24 cellular contexts compared by ENCODE assay signal in the genomic region with DNA sequence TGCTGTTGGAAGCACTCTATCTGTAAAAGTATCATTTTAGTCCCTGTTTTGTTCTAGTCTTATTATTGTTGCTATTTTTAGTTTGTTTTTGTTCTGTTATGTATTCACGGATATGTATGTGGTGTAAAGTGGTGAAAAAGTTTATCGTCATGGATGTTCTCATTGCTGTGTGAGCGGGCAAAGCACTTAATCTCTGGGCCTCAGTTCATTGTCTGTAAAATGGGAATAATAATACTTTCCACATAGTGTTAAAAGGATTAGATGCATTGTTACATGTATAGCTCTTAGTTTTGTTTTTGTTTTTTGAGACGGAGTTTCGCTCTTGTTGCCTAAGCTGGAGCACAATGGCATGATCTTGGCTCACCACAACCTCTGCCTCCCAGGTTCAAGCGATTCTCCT. TPM values are rescaled to one million over a fixed set of nuclear protein-coding genes. Genes with fewer than 3 reads are reported as not detected.
DNase-seq lines count a peak whose midpoint lies in the region; ATAC-seq and TF ChIP-seq lines count a peak whose summit lies in the region.
"Had no signal": no experiment of that assay in that cellular context is flagged by ENCODE, and none has a peak within 500 bp of the region (broad histone marks: within the 10 kb centered on the region; RNA-seq: fewer than 3 reads in every experiment).

No MANE protein-coding gene starts in this region.

- peak overlapping the region; percentile 45 for H3K27ac Mint-ChIP-seq in activated CD8-positive, alpha-beta T cell treated with anti-CD3 and anti-CD28 coated beads for 36 hours
- H3K27ac Mint-ChIP-seq in activated CD8-positive, alpha-beta T cell treated with anti-CD3 and anti-CD28 coated beads, Interleukin-2, amount 10 ng/mL, durations not matched to agents 7 days and 5 days, result no peak overlapping the region
- peak overlapping the region; percentile 65 for H3K27ac Mint-ChIP-seq in CD8-positive, alpha-beta T cell
- peak overlapping the region; percentile 34 for H3K27ac Mint-ChIP-seq in T-helper 17 cell
- peak overlapping the region; percentile 64 for H3K27ac Mint-ChIP-seq in neural crest cell (ENCODE audit: unreplicated experiment)

- no peaks in the 10 kb centered on the region for H3K27me3 Mint-ChIP-seq in activated CD8-positive, alpha-beta T cell treated with anti-CD3 and anti-CD28 coated beads for 36 hours
- no peaks in the 10 kb centered on the region for H3K27me3 Mint-ChIP-seq in activated CD8-positive, alpha-beta T cell treated with anti-CD3 and anti-CD28 coated beads, Interleukin-2, amount 10 ng/mL, durations not matched to agents 7 days and 5 days (ENCODE audit: low read depth)
- H3K27me3 Mint-ChIP-seq in CD8-positive, alpha-beta T cell (ENCODE audit: low read depth), result no peaks in the 10 kb centered on the region
- H3K27me3 Mint-ChIP-seq in T-helper 17 cell (no peaks in the 10 kb centered on the region), neural crest cell (ENCODE audit: low read depth) (no peaks in the 10 kb centered on the region)

- H3K4me3 Mint-ChIP-seq in activated CD8-positive, alpha-beta T cell treated with anti-CD3 and anti-CD28 coated beads for 36 hours, result no peak overlapping the region
- H3K4me3 Mint-ChIP-seq in activated CD8-positive, alpha-beta T cell treated with anti-CD3 and anti-CD28 coated beads, Interleukin-2, amount 10 ng/mL, durations not matched to agents 7 days and 5 days, result no peak overlapping the region
- H3K4me3 Mint-ChIP-seq in CD8-positive, alpha-beta T cell, result no peak overlapping the region
- no peak overlapping the region for H3K4me3 Mint-ChIP-seq in T-helper 17 cell
- no peak overlapping the region for H3K4me3 Mint-ChIP-seq in neural crest cell
- H3K4me3 Mint-ChIP-seq: CD14-positive monocyte, H9 had no signal

- H3F3A ChIP-seq in PC-3 (ENCODE audit: low read length, unreplicated experiment), result no peaks in the 10 kb centered on the region

- BruUV-seq in PC-3 (replicated peaks; lab: Mats Ljungman, UMichigan), result no TSS peak

- no peak overlapping the region for H3K4me3 ChIP-seq in CD8-positive, alpha-beta T cell (ENCODE audit: low read depth, low read length)
- no peak overlapping the region for H3K4me3 ChIP-seq in PC-3 (ENCODE audit: low read length)
- H3K4me3 ChIP-seq: GM23248, MG63 had no signal

- no peak for DNase-seq in activated CD8-positive, alpha-beta T cell treated with anti-CD3 and anti-CD28 coated beads for 36 hours
- DNase-seq in activated CD8-positive, alpha-beta T cell treated with anti-CD3 and anti-CD28 coated beads, Interleukin-2, amount 10 ng/mL, durations not matched to agents 7 days and 5 days, result no peak
- no peak for DNase-seq in CD8-positive, alpha-beta T cell
- DNase-seq in T-helper 17 cell (no peak), neural crest cell (ENCODE audit: low read depth, low spot score) (no peak), NCI-H526 (lab: John Stamatoyannopoulos, UW) (no peak), HCEC 1CT (no peak), PC-3 (no peak)
- DNase-seq: ACHN; BE2C; GM23248; H9; MG63; NCI-H1105 treated with DMSO at 0.1 percent for 48 hours; NCI-H146; NCI-H1930; NCI-H2107; NCI-H524; NCI-H82; NK-92 treated with Interleukin-12 subunit alpha and Interleukin-12 subunit beta, amount 100 ng/mL, for 24 hours; SHP77 had no signal

- H3K9me3 Mint-ChIP-seq in activated CD8-positive, alpha-beta T cell treated with anti-CD3 and anti-CD28 coated beads for 36 hours, result no peaks in the 10 kb centered on the region
- no peaks in the 10 kb centered on the region for H3K9me3 Mint-ChIP-seq in activated CD8-positive, alpha-beta T cell treated with anti-CD3 and anti-CD28 coated beads, Interleukin-2, amount 10 ng/mL, durations not matched to agents 7 days and 5 days (ENCODE audit: insufficient read depth)
- no peaks in the 10 kb centered on the region for H3K9me3 Mint-ChIP-seq in CD8-positive, alpha-beta T cell
- H3K9me3 Mint-ChIP-seq in neural crest cell, result no peaks in the 10 kb centered on the region
- H3K9me3 Mint-ChIP-seq: H9 had no signal

- no peak for ATAC-seq in activated CD8-positive, alpha-beta T cell treated with anti-CD3 and anti-CD28 coated beads for 36 hours
- no peak for ATAC-seq in activated CD8-positive, alpha-beta T cell treated with anti-CD3 and anti-CD28 coated beads, Interleukin-2, amount 10 ng/mL, durations not matched to agents 7 days and 5 days
- ATAC-seq in CD8-positive, alpha-beta T cell, result no peak
- ATAC-seq in T-helper 17 cell (no peak), PC-3 (no peak)

- H3K36me3 ChIP-seq in CD8-positive, alpha-beta T cell (ENCODE audit: insufficient read depth, low read length), result no peaks in the 10 kb centered on the region
- no peaks in the 10 kb centered on the region for H3K36me3 ChIP-seq in PC-3 (ENCODE audit: low read depth, low read length)
- H3K36me3 ChIP-seq: BE2C had no signal

- H3K4me1 ChIP-seq in CD8-positive, alpha-beta T cell (ENCODE audit: insufficient read depth, low read length), result no peaks in the 10 kb centered on the region
- H3K4me1 ChIP-seq in PC-3 (ENCODE audit: insufficient read depth, low read length), result peaks cover 12% of the 10 kb centered on the region
- H3K4me1 ChIP-seq: BE2C had no signal

- H3K4me1 Mint-ChIP-seq in activated CD8-positive, alpha-beta T cell treated with anti-CD3 and anti-CD28 coated beads for 36 hours (ENCODE audit: low read depth), result peaks cover 35% of the 10 kb centered on the region
- H3K4me1 Mint-ChIP-seq in activated CD8-positive, alpha-beta T cell treated with anti-CD3 and anti-CD28 coated beads, Interleukin-2, amount 10 ng/mL, durations not matched to agents 7 days and 5 days (ENCODE audit: low read depth), result peaks cover 13% of the 10 kb centered on the region
- H3K4me1 Mint-ChIP-seq in CD8-positive, alpha-beta T cell (ENCODE audit: low read depth), result peaks cover 50% of the 10 kb centered on the region
- H3K4me1 Mint-ChIP-seq in T-helper 17 cell, result peaks cover 39% of the 10 kb centered on the region
- peaks cover 13% of the 10 kb centered on the region for H3K4me1 Mint-ChIP-seq in neural crest cell

- H3K4me2 ChIP-seq in PC-3 (ENCODE audit: low read length), result no peak overlapping the region

- peaks cover 77% of the 10 kb centered on the region for H3K79me2 ChIP-seq in PC-3 (ENCODE audit: low read length)

- CTCF ChIA-PET in activated CD8-positive, alpha-beta T cell treated with anti-CD3 and anti-CD28 coated beads for 36 hours (lab: Charles Lee), result no interaction called here
- CTCF ChIA-PET in activated CD8-positive, alpha-beta T cell treated with anti-CD3 and anti-CD28 coated beads, Interleukin-2, amount 10 ng/mL, durations not matched to agents 7 days and 5 days (lab: Charles Lee), result no interaction called here
- CTCF ChIA-PET in CD8-positive, alpha-beta T cell (lab: Charles Lee), result no interaction called here
- CTCF ChIA-PET in PC-3 (lab: Charles Lee), result no interaction called here

- TF ChIP-seq CTCF in activated CD8-positive, alpha-beta T cell treated with anti-CD3 and anti-CD28 coated beads for 36 hours (IDR thresholded peaks at IDR 0.05), result no peak
- no peak for TF ChIP-seq CTCF in CD8-positive, alpha-beta T cell (IDR thresholded peaks at IDR 0.05)
- TF ChIP-seq CTCF in neural crest cell (conservative IDR thresholded peaks at IDR 0.05), result no peak
- no peak for TF ChIP-seq CTCF in PC-3 (conservative IDR thresholded peaks at IDR 0.05; ENCODE audit: low read depth, low read length)

- H2AFZ ChIP-seq in PC-3 (ENCODE audit: low read length), result no peak overlapping the region
- H2AFZ ChIP-seq: GM23248 had no signal

- H3K9ac ChIP-seq in PC-3 (ENCODE audit: low read length), result no peak overlapping the region
- H3K9ac ChIP-seq: GM23248 had no signal

- intact Hi-C loops in activated CD8-positive, alpha-beta T cell treated with anti-CD3 and anti-CD28 coated beads for 36 hours (cut with micrococcal nuclease), result no loop called here
- intact Hi-C loops in CD8-positive, alpha-beta T cell (cut with DNase I, micrococcal nuclease), result no loop called here
- intact Hi-C loops in PC-3 (cut with micrococcal nuclease), result no loop called here

- no peaks in the 10 kb centered on the region for H3K9me2 ChIP-seq in PC-3 (replicated peaks; ENCODE audit: low read length)

- H3K27me3 ChIP-seq in CD8-positive, alpha-beta T cell (ENCODE audit: insufficient read depth, low read length), result no peaks in the 10 kb centered on the region
- H3K27me3 ChIP-seq in PC-3 (ENCODE audit: low read length), result no peaks in the 10 kb centered on the region
- H3K27me3 ChIP-seq: BE2C, MG63 had no signal

- H3K27ac ChIP-seq in CD8-positive, alpha-beta T cell (ENCODE audit: low read depth, low read length), result no peak overlapping the region
- no peak overlapping the region for H3K27ac ChIP-seq in PC-3 (ENCODE audit: low read length)
- H3K27ac ChIP-seq: 22Rv1, GM23248, RWPE1 had no signal

- POLR2A ChIA-PET in activated CD8-positive, alpha-beta T cell treated with anti-CD3 and anti-CD28 coated beads for 36 hours (lab: Charles Lee), result no interaction called here
- POLR2A ChIA-PET in activated CD8-positive, alpha-beta T cell treated with anti-CD3 and anti-CD28 coated beads, Interleukin-2, amount 10 ng/mL, durations not matched to agents 7 days and 5 days (lab: Charles Lee), result no interaction called here
- POLR2A ChIA-PET in CD8-positive, alpha-beta T cell (lab: Charles Lee), result interaction anchor here (0.6 kb wide), 1 partner anchor 22 kb away, joined by 3 read pairs; no protein-coding TSS in a partner anchor
- POLR2A ChIA-PET in PC-3 (lab: Charles Lee; ENCODE audit: unreplicated experiment), result no interaction called here

- H4K20me1 ChIP-seq in PC-3 (ENCODE audit: low read length), result peaks cover 6% of the 10 kb centered on the region; the same call in 1 of the 2 replicates

- H3K36me3 Mint-ChIP-seq in activated CD8-positive, alpha-beta T cell treated with anti-CD3 and anti-CD28 coated beads for 36 hours (ENCODE audit: low read depth), result peaks cover 6% of the 10 kb centered on the region
- H3K36me3 Mint-ChIP-seq in activated CD8-positive, alpha-beta T cell treated with anti-CD3 and anti-CD28 coated beads, Interleukin-2, amount 10 ng/mL, durations not matched to agents 7 days and 5 days (ENCODE audit: low read depth), result peaks cover 27% of the 10 kb centered on the region
- peaks cover 56% of the 10 kb centered on the region for H3K36me3 Mint-ChIP-seq in CD8-positive, alpha-beta T cell
- peaks cover 2% of the 10 kb centered on the region for H3K36me3 Mint-ChIP-seq in T-helper 17 cell (ENCODE audit: low read depth)
- no peaks in the 10 kb centered on the region for H3K36me3 Mint-ChIP-seq in neural crest cell (ENCODE audit: low read depth)

- H3K9me3 ChIP-seq in CD8-positive, alpha-beta T cell (ENCODE audit: low read length), result no peaks in the 10 kb centered on the region
- H3K9me3 ChIP-seq in T-helper 17 cell (ENCODE audit: control insufficient read depth, low read length, poor library complexity, severe bottlenecking) (no peaks in the 10 kb centered on the region), PC-3 (ENCODE audit: low read length) (no peaks in the 10 kb centered on the region)
- H3K9me3 ChIP-seq: BE2C, MG63 had no signal

RNA-seq across cellular contexts. Expression of a gene that starts 19.8 kb away (rescaled TPM):
- total RNA-seq in activated CD8-positive, alpha-beta T cell treated with anti-CD3 and anti-CD28 coated beads for 36 hours, result 10 to 100 TPM; 33.5 to 34.6 TPM
- 10 to 100 TPM; 51.7 to 53.0 TPM for total RNA-seq in activated CD8-positive, alpha-beta T cell treated with anti-CD3 and anti-CD28 coated beads, Interleukin-2, amount 10 ng/mL, durations not matched to agents 7 days and 5 days
- total RNA-seq in CD8-positive, alpha-beta T cell, result 10 to 100 TPM; 25.2 to 26.8 TPM
- total RNA-seq in T-helper 17 cell, result 10 to 100 TPM; 54.3 to 58.2 TPM
- 80.9 and 81.9 TPM in 2 replicates for total RNA-seq in neural crest cell
- 17.3 and 21.3 TPM in 2 replicates for total RNA-seq in PC-3 (2014; rRNA removed)
